Comparison of ENCODE assay signal across 8 cellular contexts in genomic region chr17:58352018-58352842, GRCh38. TPM values are rescaled to one million over a fixed set of nuclear protein-coding genes. Genes with fewer than 3 reads are reported as not detected.
DNase-seq lines count a peak whose midpoint lies in the region; ATAC-seq and TF ChIP-seq lines count a peak whose summit lies in the region.

Gene SUPT4H1 (minus strand): TSS chr17:58352201. CDS start chr17:58352135, 66 bp downstream.

- POLR2A ChIA-PET in CD8-positive, alpha-beta T cell (lab: Charles Lee), result interaction anchor here (0.7 to 7.5 kb wide), 22 partner anchors 8 to 280 kb away, joined by 3 to 135 read pairs (median 6); partner anchors contain the start of genes HSF5, MTMR4, RNF43 and TSPOAP1
- POLR2A ChIA-PET in activated CD4-positive, alpha-beta memory T cell treated with anti-CD3 and anti-CD28 coated beads, Interleukin-2, amount 10 ng/mL, durations not matched to agents 7 days and 5 days (lab: Charles Lee), result interaction anchor here (0.6 to 10.7 kb wide), 25 partner anchors 11 to 345 kb away, joined by 3 to 882 read pairs (median 8); partner anchors contain the start of genes HSF5, MKS1, RAD51C and RNF43

- CTCF ChIA-PET in CD8-positive, alpha-beta T cell (lab: Charles Lee), result interaction anchor here (0.9 to 8.2 kb wide), 13 partner anchors 10 to 103 kb away, joined by 3 to 96 read pairs (median 4); partner anchors contain the start of genes RNF43 and TSPOAP1
- CTCF ChIA-PET in activated CD4-positive, alpha-beta memory T cell treated with anti-CD3 and anti-CD28 coated beads, Interleukin-2, amount 10 ng/mL, durations not matched to agents 7 days and 5 days (lab: Charles Lee), result interaction anchor here (0.9 to 7.3 kb wide), 15 partner anchors 9 to 65 kb away, joined by 3 to 73 read pairs (median 11); partner anchors contain the start of genes RNF43 and TSPOAP1

- H3K9me3 ChIP-seq in CD8-positive, alpha-beta T cell (ENCODE audit: low read length), result no peaks in the 10 kb centered on the region
- no peaks in the 10 kb centered on the region for H3K9me3 ChIP-seq in lower lobe of right lung

- no peaks in the 10 kb centered on the region for H3K27me3 Mint-ChIP-seq in CD8-positive, alpha-beta T cell (ENCODE audit: low read depth)
- H3K27me3 Mint-ChIP-seq in activated CD4-positive, alpha-beta memory T cell treated with anti-CD3 and anti-CD28 coated beads, Interleukin-2, amount 10 ng/mL, durations not matched to agents 7 days and 5 days, result no peaks in the 10 kb centered on the region

- peak; percentile 81 to 93 (median 90) for DNase-seq in CD8-positive, alpha-beta T cell
- DNase-seq in HK-2 (ENCODE audit: unreplicated experiment) (peak; percentile 93), NCI-H82 (lab: John Stamatoyannopoulos, UW) (peak; percentile 98), ecto neural progenitor cell (ENCODE audit: low spot score) (peak; percentile 97), lower lobe of right lung (peak; percentile 93)
- peak; percentile 93 for DNase-seq in activated CD4-positive, alpha-beta memory T cell treated with anti-CD3 and anti-CD28 coated beads, Interleukin-2, amount 10 ng/mL, durations not matched to agents 7 days and 5 days
- peak; percentile 78 to 82 (median 79) for DNase-seq in stimulated activated CD4-positive, alpha-beta T cell treated with anti-CD3 and anti-CD28 coated beads, TNF-alpha, amount 100 ng/mL, for 1 hour (ENCODE audit: low read depth in 3 of 3, low spot score in 1 of 3)

- no peaks in the 10 kb centered on the region for H3K27me3 ChIP-seq in CD8-positive, alpha-beta T cell (ENCODE audit: insufficient read depth, low read length)
- H3K27me3 ChIP-seq in lower lobe of right lung (ENCODE audit: low read depth), result no peaks in the 10 kb centered on the region

- H3K4me3 ChIP-seq in CD8-positive, alpha-beta T cell (ENCODE audit: low read depth, low read length), result peak within 1 kb of the TSS; percentile 70
- peak within 1 kb of the TSS; percentile 88 for H3K4me3 ChIP-seq in lower lobe of right lung

- no peak for TF ChIP-seq CTCF in CD8-positive, alpha-beta T cell (IDR thresholded peaks at IDR 0.05)
- peak; percentile 19 for TF ChIP-seq CTCF in lower lobe of right lung (IDR thresholded peaks at IDR 0.05)

- H3K36me3 ChIP-seq in CD8-positive, alpha-beta T cell (ENCODE audit: insufficient read depth, low read length), result peaks cover 25% of the 10 kb centered on the region
- peaks cover 45% of the 10 kb centered on the region for H3K36me3 ChIP-seq in lower lobe of right lung

- H3K27ac ChIP-seq in CD8-positive, alpha-beta T cell (ENCODE audit: low read depth, low read length), result peak within 1 kb of the TSS; percentile 75
- peak within 1 kb of the TSS; percentile 96 for H3K27ac ChIP-seq in lower lobe of right lung

- peaks cover 52% of the 10 kb centered on the region for H3K36me3 Mint-ChIP-seq in CD8-positive, alpha-beta T cell
- H3K36me3 Mint-ChIP-seq in activated CD4-positive, alpha-beta memory T cell treated with anti-CD3 and anti-CD28 coated beads, Interleukin-2, amount 10 ng/mL, durations not matched to agents 7 days and 5 days (ENCODE audit: low read depth), result peaks cover 44% of the 10 kb centered on the region

- peak within 1 kb of the TSS; percentile 100 for H3K4me3 Mint-ChIP-seq in CD8-positive, alpha-beta T cell
- peak within 1 kb of the TSS; percentile 100 for H3K4me3 Mint-ChIP-seq in activated CD4-positive, alpha-beta memory T cell treated with anti-CD3 and anti-CD28 coated beads, Interleukin-2, amount 10 ng/mL, durations not matched to agents 7 days and 5 days

- peak; percentile 88 for ATAC-seq in CD8-positive, alpha-beta T cell
- ATAC-seq in GM19463 (IDR thresholded peaks at IDR 0.05; ENCODE audit: unreplicated experiment), result peak; percentile 93
- peak; percentile 99 for ATAC-seq in lower lobe of right lung

- peak within 1 kb of the TSS; percentile 100 for H3K27ac Mint-ChIP-seq in CD8-positive, alpha-beta T cell
- H3K27ac Mint-ChIP-seq in activated CD4-positive, alpha-beta memory T cell treated with anti-CD3 and anti-CD28 coated beads, Interleukin-2, amount 10 ng/mL, durations not matched to agents 7 days and 5 days, result peak within 1 kb of the TSS; percentile 97

- intact Hi-C loops in CD8-positive, alpha-beta T cell (cut with DNase I, micrococcal nuclease), result loop anchor here (1.0 to 10.0 kb wide), 13 partner anchors 8 to 873 kb away; partner anchors contain the start of genes MKS1 (in 2 of the 2), RNF43 (in 2 of the 2), GDPD1 (in 1 of the 2) and MRPS23 (in 1 of the 2)
- intact Hi-C loops in lower lobe of right lung (cut with DNase I), result no loop called here

- peaks cover 46% of the 10 kb centered on the region for H3K4me1 ChIP-seq in CD8-positive, alpha-beta T cell (ENCODE audit: insufficient read depth, low read length)
- H3K4me1 ChIP-seq in lower lobe of right lung, result peaks cover 22% of the 10 kb centered on the region

- H3K9me3 Mint-ChIP-seq in CD8-positive, alpha-beta T cell, result no peaks in the 10 kb centered on the region
- no peaks in the 10 kb centered on the region for H3K9me3 Mint-ChIP-seq in activated CD4-positive, alpha-beta memory T cell treated with anti-CD3 and anti-CD28 coated beads, Interleukin-2, amount 10 ng/mL, durations not matched to agents 7 days and 5 days

- peaks cover 60% of the 10 kb centered on the region for H3K4me1 Mint-ChIP-seq in CD8-positive, alpha-beta T cell (ENCODE audit: low read depth)
- peaks cover 53% of the 10 kb centered on the region for H3K4me1 Mint-ChIP-seq in activated CD4-positive, alpha-beta memory T cell treated with anti-CD3 and anti-CD28 coated beads, Interleukin-2, amount 10 ng/mL, durations not matched to agents 7 days and 5 days

RNA-seq across cellular contexts. Expression of gene SUPT4H1, which starts in this region (rescaled TPM):
- 10 to 100 TPM; 45.2 to 59.7 TPM for total RNA-seq in CD8-positive, alpha-beta T cell
- 10 to 100 TPM; 85.8 to 91.0 TPM for total RNA-seq in activated CD4-positive, alpha-beta memory T cell treated with anti-CD3 and anti-CD28 coated beads, Interleukin-2, amount 10 ng/mL, durations not matched to agents 7 days and 5 days
- total RNA-seq in lower lobe of right lung, result 82.4 TPM

Comparison
In these comparisons a context has a peak if more than half of its experiments do, and no peak if none do; other contexts are left out.
1. Peak in every context shown above with its lines: DNase-seq, ATAC-seq, H3K4me3 ChIP-seq and H3K27ac ChIP-seq.